In the genomic region with DNA sequence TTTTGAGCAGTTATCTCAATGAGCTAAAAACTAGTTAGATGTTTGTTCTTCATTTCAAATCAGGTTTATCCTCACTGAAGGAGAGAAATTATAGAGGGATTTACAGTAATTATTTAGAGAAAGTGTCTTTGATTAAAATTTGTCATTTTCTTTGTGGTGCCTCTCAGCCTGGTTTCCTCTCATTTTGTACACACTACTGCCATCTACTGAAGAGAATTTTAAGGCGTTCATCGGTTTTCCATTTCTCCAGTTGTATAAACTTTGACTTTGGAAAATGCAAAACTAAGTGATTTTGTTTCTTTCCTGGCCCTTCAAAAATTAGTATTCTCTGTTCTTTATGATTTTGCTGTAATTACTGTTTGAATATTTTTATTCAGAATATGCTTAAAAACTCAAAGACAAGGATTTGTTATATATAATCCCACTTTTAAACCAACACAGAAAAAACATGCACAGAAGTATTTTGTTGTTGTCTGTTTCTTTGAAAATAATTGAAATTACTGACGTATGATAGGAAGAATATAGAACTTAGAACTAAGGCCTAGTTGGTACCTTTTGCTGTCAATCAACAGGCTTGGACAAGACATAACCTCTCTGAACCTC, we compare ENCODE assay signal across 9 cellular contexts. TPM values are rescaled to one million over a fixed set of nuclear protein-coding genes. Genes with fewer than 3 reads are reported as not detected.
A peak's percentile ranks its signal among the peaks of the same experiment; 100 is the strongest.
DNase-seq lines count a peak whose midpoint lies in the region; ATAC-seq and TF ChIP-seq lines count a peak whose summit lies in the region.
"Had no signal": no experiment of that assay in that cellular context is flagged by ENCODE, and none has a peak within 500 bp of the region (broad histone marks: within the 10 kb centered on the region; RNA-seq: fewer than 3 reads in every experiment).

No MANE protein-coding gene starts in this region.

- no peaks in the 10 kb centered on the region for H3K9me3 Mint-ChIP-seq in activated CD4-positive, alpha-beta T cell treated with anti-CD3 and anti-CD28 coated beads, Interleukin-2, amount 10 ng/mL, durations not matched to agents 24 days and 14 days
- H3K9me3 Mint-ChIP-seq: stimulated activated naive CD8-positive, alpha-beta T cell treated with anti-CD3 and anti-CD28 coated beads, Interleukin-15, Interleukin-2, amounts not matched to agents 100 ng/mL and 50 ng/mL, for 24 hours had no signal

- DNase-seq in AG09319 (ENCODE audit: extremely low read depth, low read depth) (no peak), HCT116 (ENCODE audit: low read depth, low spot score) (no peak), SK-MEL-5 (ENCODE audit: low read depth, low spot score) (peak; percentile 54), foreskin melanocyte (peak; percentile 38), superior temporal gyrus (ENCODE audit: extremely low spot score) (peak; percentile 71)
- DNase-seq in activated CD4-positive, alpha-beta T cell treated with anti-CD3 and anti-CD28 coated beads, Interleukin-2, amount 10 ng/mL, durations not matched to agents 24 days and 14 days = no peak

- H3K36me3 Mint-ChIP-seq in activated CD4-positive, alpha-beta T cell treated with anti-CD3 and anti-CD28 coated beads, Interleukin-2, amount 10 ng/mL, durations not matched to agents 24 days and 14 days (ENCODE audit: low read depth) = no peaks in the 10 kb centered on the region

- no peak for TF ChIP-seq POLR2A in HCT116 (IDR thresholded peaks at IDR 0.05; ENCODE audit: borderline replicate concordance, extremely low read depth, insufficient read depth, insufficient read length)

- H3K4me3 ChIP-seq in HCT116 (replicated peaks in 1 of 2; ENCODE audit: low read depth in 1 of 2, low read length in 2 of 2) = no peak overlapping the region

- peak; percentile 77 for TF ChIP-seq RAD21 in HCT116 (IDR thresholded peaks at IDR 0.05; ENCODE audit: low read depth)

- no peaks in the 10 kb centered on the region for H3K79me2 ChIP-seq in HCT116 (ENCODE audit: insufficient read depth, low read length)

- no peak overlapping the region for H3K27ac Mint-ChIP-seq in activated CD4-positive, alpha-beta T cell treated with anti-CD3 and anti-CD28 coated beads, Interleukin-2, amount 10 ng/mL, durations not matched to agents 24 days and 14 days
- H3K27ac Mint-ChIP-seq: stimulated activated naive CD8-positive, alpha-beta T cell treated with anti-CD3 and anti-CD28 coated beads, Interleukin-15, Interleukin-2, amounts not matched to agents 100 ng/mL and 50 ng/mL, for 24 hours had no signal

- peak; percentile 76 for ATAC-seq in HCT116
- ATAC-seq in HG03439 (IDR thresholded peaks at IDR 0.05; ENCODE audit: unreplicated experiment) = no peak
- no peak for ATAC-seq in HG02885 (IDR thresholded peaks at IDR 0.05; ENCODE audit: poor library complexity, unreplicated experiment)

- H2AFZ ChIP-seq in HCT116 (ENCODE audit: low read depth, low read length, poor library complexity, severe bottlenecking) = peak overlapping the region; percentile 63

- POLR2A ChIA-PET in HCT116 (lab: Charles Lee) = no interaction called here

- H3K27me3 ChIP-seq in HCT116 (ENCODE audit: insufficient read depth, low read length) = no peaks in the 10 kb centered on the region

- H3K4me3 Mint-ChIP-seq in activated CD4-positive, alpha-beta T cell treated with anti-CD3 and anti-CD28 coated beads, Interleukin-2, amount 10 ng/mL, durations not matched to agents 24 days and 14 days = no peak overlapping the region
- H3K4me3 Mint-ChIP-seq: stimulated activated naive CD8-positive, alpha-beta T cell treated with anti-CD3 and anti-CD28 coated beads, Interleukin-15, Interleukin-2, amounts not matched to agents 100 ng/mL and 50 ng/mL, for 24 hours had no signal

- H3K9ac ChIP-seq in HCT116 (ENCODE audit: low read length) = no peak overlapping the region

- in situ Hi-C loops in SK-MEL-5 (cut with HindIII; ENCODE audit: low pct_unique_long_range_greater_than_20kb, low sequenced_read_pairs) = no loop called here

- H3K4me2 ChIP-seq in HCT116 (ENCODE audit: low read length) = no peak overlapping the region

- H3K9me3 ChIP-seq in HCT116 (ENCODE audit: control insufficient read depth in 1 of 2, insufficient read depth in 1 of 2, low read depth in 1 of 2, low read length in 2 of 2) = no peaks in the 10 kb centered on the region

- intact Hi-C loops in HCT116 (cut with micrococcal nuclease) = loop anchor here (1.0 to 10.0 kb wide), 4 partner anchors 348 to 558 kb away; no protein-coding TSS in a partner anchor
- intact Hi-C loops in activated CD4-positive, alpha-beta T cell treated with anti-CD3 and anti-CD28 coated beads, Interleukin-2, amount 10 ng/mL, durations not matched to agents 24 days and 14 days (cut with micrococcal nuclease) = loop anchor here (1.0 to 5.0 kb wide), 2 partner anchors 460 to 558 kb away; a partner anchor contains a TSS

- no peak overlapping the region for H3K27ac ChIP-seq in HCT116 (ENCODE audit: low read depth, low read length)

- RAD21 ChIA-PET in HCT116 (lab: Charles Lee; ENCODE audit: low non-redundant PET in 1 of 2, low total read pairs in 2 of 2, uncharacterized antibody in 2 of 2, unreplicated experiment in 2 of 2) = no interaction called here

- H3K36me3 ChIP-seq in HCT116 (ENCODE audit: control insufficient read depth in 1 of 2, insufficient read depth in 2 of 2, low read length in 2 of 2) = no peaks in the 10 kb centered on the region; a peak in 1 of 4 replicates

- H3K9me2 ChIP-seq in HCT116 (ENCODE audit: insufficient read depth) = no peaks in the 10 kb centered on the region

- TF ChIP-seq CTCF in AG09319 (IDR thresholded peaks at IDR 0.05; ENCODE audit: low read depth, low read length) (peak; percentile 68), HCT116 (IDR thresholded peaks at IDR 0.05 in 2 of 3, conservative IDR thresholded peaks at IDR 0.05 in 1 of 3; ENCODE audit: borderline replicate concordance in 1 of 3, insufficient read depth in 1 of 3, low read depth in 2 of 3, low read length in 2 of 3) (peak; percentile 49 to 70 (median 64); a peak in 5 of 6 replicates)

- CTCF ChIA-PET in HCT116 (lab: Charles Lee) = interaction anchor here (1.6 kb wide), 1 partner anchor 523 kb away, joined by 4 read pairs; no protein-coding TSS in a partner anchor

- peaks cover 2% of the 10 kb centered on the region for H3K4me1 Mint-ChIP-seq in activated CD4-positive, alpha-beta T cell treated with anti-CD3 and anti-CD28 coated beads, Interleukin-2, amount 10 ng/mL, durations not matched to agents 24 days and 14 days

- H3K4me1 ChIP-seq in HCT116 (ENCODE audit: control insufficient read depth in 1 of 2, insufficient read depth in 2 of 2, low read length in 2 of 2) = no peaks in the 10 kb centered on the region

- H3K27me3 Mint-ChIP-seq in activated CD4-positive, alpha-beta T cell treated with anti-CD3 and anti-CD28 coated beads, Interleukin-2, amount 10 ng/mL, durations not matched to agents 24 days and 14 days = peaks cover 17% of the 10 kb centered on the region

- no peaks in the 10 kb centered on the region for H4K20me1 ChIP-seq in HCT116 (ENCODE audit: insufficient read depth)

- BruUV-seq in HCT116 (replicated peaks; lab: Mats Ljungman, UMichigan) = no TSS peak

TF ChIP-seq in HCT116, 20 proteins besides CTCF, POLR2A, EP300 and RAD21 (continues in another document):
- TF ChIP-seq, protein P1, sequence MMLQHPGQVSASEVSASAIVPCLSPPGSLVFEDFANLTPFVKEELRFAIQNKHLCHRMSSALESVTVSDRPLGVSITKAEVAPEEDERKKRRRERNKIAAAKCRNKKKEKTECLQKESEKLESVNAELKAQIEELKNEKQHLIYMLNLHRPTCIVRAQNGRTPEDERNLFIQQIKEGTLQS (IDR thresholded peaks at IDR 0.05) = no peak
- TF ChIP-seq ZFX (IDR thresholded peaks at IDR 0.05) = no peak
- TF ChIP-seq, protein P2, sequence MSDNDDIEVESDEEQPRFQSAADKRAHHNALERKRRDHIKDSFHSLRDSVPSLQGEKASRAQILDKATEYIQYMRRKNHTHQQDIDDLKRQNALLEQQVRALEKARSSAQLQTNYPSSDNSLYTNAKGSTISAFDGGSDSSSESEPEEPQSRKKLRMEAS (IDR thresholded peaks at IDR 0.05) = no peak
- no peak for TF ChIP-seq CBX3 (IDR thresholded peaks at IDR 0.05; ENCODE audit: low read depth)
- no peak for TF ChIP-seq ELF1 (IDR thresholded peaks at IDR 0.05; ENCODE audit: borderline replicate concordance, low read depth)
- no peak for TF ChIP-seq EZH2 (IDR thresholded peaks at IDR 0.05)
- no peak for TF ChIP-seq EGR1 (IDR thresholded peaks at IDR 0.05; ENCODE audit: low read depth)
- TF ChIP-seq SP1 (IDR thresholded peaks at IDR 0.05; ENCODE audit: low read depth) = no peak
- TF ChIP-seq SIN3A (IDR thresholded peaks at IDR 0.05; ENCODE audit: low read depth) = no peak
- no peak for TF ChIP-seq SRF (IDR thresholded peaks at IDR 0.05; ENCODE audit: low read depth)
- TF ChIP-seq FOSL1 (IDR thresholded peaks at IDR 0.05; ENCODE audit: low read depth) = no peak
- TF ChIP-seq ZNF274 (IDR thresholded peaks at IDR 0.05; ENCODE audit: low read depth, low read length) = no peak
- no peak for TF ChIP-seq POLR2AphosphoS5 (IDR thresholded peaks at IDR 0.05; ENCODE audit: low read depth, low read length)
- TF ChIP-seq YY1 (IDR thresholded peaks at IDR 0.05; ENCODE audit: extremely low read depth, insufficient replicate concordance, low read depth, low read length) = no peak
- TF ChIP-seq, protein P3, sequence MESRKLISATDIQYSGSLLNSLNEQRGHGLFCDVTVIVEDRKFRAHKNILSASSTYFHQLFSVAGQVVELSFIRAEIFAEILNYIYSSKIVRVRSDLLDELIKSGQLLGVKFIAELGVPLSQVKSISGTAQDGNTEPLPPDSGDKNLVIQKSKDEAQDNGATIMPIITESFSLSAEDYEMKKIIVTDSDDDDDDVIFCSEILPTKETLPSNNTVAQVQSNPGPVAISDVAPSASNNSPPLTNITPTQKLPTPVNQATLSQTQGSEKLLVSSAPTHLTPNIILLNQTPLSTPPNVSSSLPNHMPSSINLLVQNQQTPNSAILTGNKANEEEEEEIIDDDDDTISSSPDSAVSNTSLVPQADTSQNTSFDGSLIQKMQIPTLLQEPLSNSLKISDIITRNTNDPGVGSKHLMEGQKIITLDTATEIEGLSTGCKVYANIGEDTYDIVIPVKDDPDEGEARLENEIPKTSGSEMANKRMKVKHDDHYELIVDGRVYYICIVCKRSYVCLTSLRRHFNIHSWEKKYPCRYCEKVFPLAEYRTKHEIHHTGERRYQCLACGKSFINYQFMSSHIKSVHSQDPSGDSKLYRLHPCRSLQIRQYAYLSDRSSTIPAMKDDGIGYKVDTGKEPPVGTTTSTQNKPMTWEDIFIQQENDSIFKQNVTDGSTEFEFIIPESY (IDR thresholded peaks at IDR 0.05; ENCODE audit: extremely low read depth, insufficient replicate concordance, low read length) = no peak
- no peak for TF ChIP-seq TCF7L2 (IDR thresholded peaks at IDR 0.05; ENCODE audit: borderline replicate concordance, extremely low read depth, insufficient read depth, insufficient read length)

RNA-seq across cellular contexts. Expression of a gene that starts 34.4 kb away (rescaled TPM):
- 158 TPM for total RNA-seq in HCT116 (2021; ENCODE audit: unreplicated experiment)
- polyA plus RNA-seq in HCT116 (2012) = 112 and 134 TPM in 2 replicates
- total RNA-seq in SK-MEL-5 (2014; rRNA removed; shearing (Covaris generic)) = 16.8 and 18.8 TPM in 2 replicates
- polyA plus RNA-seq in SK-MEL-5 (2015; cell fraction: cytosol; rRNA removed) = 7.8 and 12.2 TPM in 2 replicates
- 15.6 and 16.8 TPM in 2 replicates for polyA plus RNA-seq in SK-MEL-5 (2015; cell fraction: nucleus; rRNA removed)
- total RNA-seq in activated CD4-positive, alpha-beta T cell treated with anti-CD3 and anti-CD28 coated beads, Interleukin-2, amount 10 ng/mL, durations not matched to agents 24 days and 14 days = 1.9 TPM in 2 replicates

Comparison
In these comparisons a context has a peak if more than half of its experiments do, and no peak if none do; other contexts are left out.
1. DNase-seq: peak in SK-MEL-5 (single experiment), foreskin melanocyte (single experiment) and superior temporal gyrus (single experiment); none in AG09319 (single experiment), HCT116 (single experiment) and activated CD4-positive, alpha-beta T cell treated with anti-CD3 and anti-CD28 coated beads, Interleukin-2, amount 10 ng/mL, durations not matched to agents 24 days and 14 days (single experiment).